Comparison of ENCODE assay signal across 12 cellular contexts in the genomic region with DNA sequence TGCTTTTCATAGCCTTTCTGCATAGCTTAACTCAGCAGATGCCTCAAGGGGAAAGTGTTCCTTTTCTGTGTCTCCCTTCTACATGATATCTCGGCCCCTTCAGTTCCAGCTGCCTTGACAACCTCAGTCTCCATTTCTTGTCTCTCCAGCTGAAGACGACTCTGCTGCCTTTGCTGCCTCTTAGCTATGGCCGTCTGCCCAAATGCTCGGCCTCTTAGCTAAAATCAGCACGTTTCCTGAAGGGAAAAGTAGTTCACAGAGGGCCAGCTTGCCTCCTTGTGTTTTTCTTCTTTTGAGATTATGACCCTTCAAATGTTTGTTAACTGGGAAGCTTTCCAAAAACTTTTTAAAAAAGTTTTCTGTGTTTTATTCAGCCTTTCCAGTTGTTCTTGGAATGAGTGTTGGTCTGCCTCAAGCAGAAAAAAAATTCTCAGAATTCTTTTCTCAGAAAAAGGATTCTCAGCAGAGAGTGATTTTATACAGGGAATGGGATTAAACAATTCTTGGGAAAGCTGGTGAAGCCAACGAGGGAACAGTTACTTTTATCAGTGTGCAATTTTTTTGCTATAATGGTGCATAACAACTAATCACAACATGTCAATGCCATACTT. TPM values are rescaled to one million over a fixed set of nuclear protein-coding genes. Genes with fewer than 3 reads are reported as not detected.
"Had no signal": no experiment of that assay in that cellular context is flagged by ENCODE, and none has a peak within 500 bp of the region (broad histone marks: within the 10 kb centered on the region; RNA-seq: fewer than 3 reads in every experiment).

No MANE protein-coding gene starts in this region.

RNA-seq across cellular contexts. Expression of gene SYT15, which starts 15.6 kb away (rescaled TPM):
- total RNA-seq: SK-MEL-5 had no signal

RNA-seq across cellular contexts. Expression of gene GPRIN2, which starts 38.1 kb away (rescaled TPM):
- total RNA-seq: activated B cell treated with CpG ODN at 0.5 μM for 24 hours; activated CD4-positive, alpha-beta memory T cell treated with anti-CD3 and anti-CD28 coated beads for 36 hours; activated naive CD4-positive, alpha-beta T cell treated with anti-CD3 and anti-CD28 coated beads for 36 hours; activated naive CD4-positive, alpha-beta T cell treated with anti-CD3 and anti-CD28 coated beads, Interleukin-2, amount 50 U/mL, for 72 hours; activated T-cell treated with anti-CD3 and anti-CD28 coated beads, Interleukin-2, amount 50 U/mL, for 4 hours; activated T-helper 1 cell treated with anti-CD3 and anti-CD28 coated beads, Interleukin-12 subunit alpha, Interleukin-12 subunit beta, Interleukin-2, Interleukin-4 antibody, amounts not matched to agents 30 ng/mL and 10 ng/mL and 1 ng/mL, durations not matched to agents 14 hours and 24 hours and 36 hours; LHCN-M2; NCI-H460; RPMI7951; SK-MEL-5; T-cell; T-helper 17 cell had no signal
